In genomic region chr9:113536483-113537226, GRCh38 we compare ENCODE assay signal across 9 cellular contexts.
DNase-seq lines count a peak whose midpoint lies in the region; ATAC-seq and TF ChIP-seq lines count a peak whose summit lies in the region.
"Had no signal": no experiment of that assay in that cellular context is flagged by ENCODE, and none has a peak within 500 bp of the region (broad histone marks: within the 10 kb centered on the region; RNA-seq: fewer than 3 reads in every experiment).

No MANE protein-coding gene starts in this region.

- no peak for ATAC-seq in HG02759 (IDR thresholded peaks at IDR 0.05; ENCODE audit: unreplicated experiment)

- WGBS in sigmoid colon, 2 donors, result 84 to 88% methylated on average over 21 of the region's 21 CpGs

- TF ChIP-seq CTCF in dorsolateral prefrontal cortex (IDR thresholded peaks at IDR 0.05 in 54 of 56, conservative IDR thresholded peaks at IDR 0.05 in 2 of 56; ENCODE audit: low read depth in 1 of 56, partially characterized antibody in 56 of 56) (peak in 11 of 56 donors; percentile 4 to 47 (median 22)), sigmoid colon (IDR thresholded peaks at IDR 0.05) (no peak)

- H3K27me3 ChIP-seq in dorsolateral prefrontal cortex, result no peaks in the 10 kb centered on the region
- H3K27me3 ChIP-seq in layer of hippocampus (ENCODE audit: control insufficient read depth, insufficient read depth, low read length), result no peaks in the 10 kb centered on the region
- no peaks in the 10 kb centered on the region for H3K27me3 ChIP-seq in sigmoid colon

- peak; percentile 24 to 35 for DNase-seq in NCI-H446 (lab: John Stamatoyannopoulos, UW)
- DNase-seq in dorsolateral prefrontal cortex, result peak; percentile 37 to 98 (median 94)
- peak; percentile 81 for DNase-seq in sigmoid colon
- no peak for DNase-seq in NCI-H187 treated with DMSO at 0.1 percent for 48 hours (lab: John Stamatoyannopoulos, UW)
- DNase-seq in activated T-cell treated with anti-CD3 and anti-CD28 coated beads, Interleukin-2, amount 50 U/mL, for 1 hour, result no peak
- DNase-seq in NCI-H1930 (lab: John Stamatoyannopoulos, UW), result no peak

- TF ChIP-seq EP300 in sigmoid colon (IDR thresholded peaks at IDR 0.05), result no peak

- H3K4me3 ChIP-seq in dorsolateral prefrontal cortex (peak overlapping the region; percentile 10 to 80 (median 54)), sigmoid colon (no peak overlapping the region)

- H3K4me1 ChIP-seq in sigmoid colon, result peaks cover 0 to 16% (median 0%) of the 10 kb centered on the region in 4 donors

- H3K27ac ChIP-seq in dorsolateral prefrontal cortex (peak overlapping the region; percentile 71 to 99 (median 95)), layer of hippocampus (ENCODE audit: low read depth, low read length) (peak overlapping the region; percentile 94), sigmoid colon (peak overlapping the region in 3 of 4 donors; percentile 5 to 33 (median 22))

- intact Hi-C loops in dorsolateral prefrontal cortex (cut with DNase I) (loop anchor here (1.0 to 5.0 kb wide), 4 partner anchors 29 to 90 kb away; no protein-coding TSS in a partner anchor), sigmoid colon (cut with DNase I) (no loop called here)

- H3K36me3 ChIP-seq in sigmoid colon, result peaks cover 0 to 22% (median 11%) of the 10 kb centered on the region in 4 donors

- TF ChIP-seq POLR2A in sigmoid colon (IDR thresholded peaks at IDR 0.05), result no peak

- H3K9me3 ChIP-seq in sigmoid colon, result no peaks in the 10 kb centered on the region
- H3K9me3 ChIP-seq: Caco-2 had no signal

Comparison
In these comparisons a context has a peak if more than half of its experiments do, and no peak if none do; other contexts are left out.
1. DNase-seq: peak in NCI-H446 (2 of 2), dorsolateral prefrontal cortex (10 of 10) and sigmoid colon (single experiment); none in NCI-H187 treated with DMSO at 0.1 percent for 48 hours (single experiment), activated T-cell treated with anti-CD3 and anti-CD28 coated beads, Interleukin-2, amount 50 U/mL, for 1 hour (single experiment) and NCI-H1930 (0 of 2).
2. H3K27ac ChIP-seq: peak in every context shown above with its lines; median percentile 95 in dorsolateral prefrontal cortex; 94 in layer of hippocampus; 22 in sigmoid colon.
3. H3K4me3 ChIP-seq: peak in dorsolateral prefrontal cortex (59 of 59); none in sigmoid colon (0 of 4).